In genomic region chr1:225435957-225436392, GRCh38 we compare ENCODE assay signal across 12 cellular contexts.
DNase-seq lines count a peak whose midpoint lies in the region; ATAC-seq lines count a peak whose summit lies in the region.
"Had no signal": no experiment of that assay in that cellular context is flagged by ENCODE, and none has a peak within 500 bp of the region (broad histone marks: within the 10 kb centered on the region; RNA-seq: fewer than 3 reads in every experiment).

No MANE protein-coding gene starts in this region.

- CTCF ChIA-PET in activated naive CD4-positive, alpha-beta T cell treated with anti-CD3 and anti-CD28 coated beads, Interleukin-2, amount 10 ng/mL, durations not matched to agents 7 days and 5 days (lab: Charles Lee), result no interaction called here

- H3K9me3 Mint-ChIP-seq in activated naive CD4-positive, alpha-beta T cell treated with anti-CD3 and anti-CD28 coated beads, Interleukin-2, amount 50 U/mL, for 24 hours, result no peaks in the 10 kb centered on the region
- H3K9me3 Mint-ChIP-seq in activated naive CD4-positive, alpha-beta T cell treated with anti-CD3 and anti-CD28 coated beads, Interleukin-2, amount 10 ng/mL, durations not matched to agents 7 days and 5 days, result peaks cover 7% of the 10 kb centered on the region
- H3K9me3 Mint-ChIP-seq in stimulated activated naive B cell treated with anti-CD40 and anti-IgM and Interleukin-4, amounts not matched to agents 10 μg/mL and 1 μg/mL and 100 μg/mL, for 72 hours, result no peaks in the 10 kb centered on the region
- H3K9me3 Mint-ChIP-seq: activated T-cell treated with anti-CD3 and anti-CD28 coated beads, Interleukin-2, amount 50 U/mL, for 24 hours had no signal

- H3K27me3 Mint-ChIP-seq in activated naive CD4-positive, alpha-beta T cell treated with anti-CD3 and anti-CD28 coated beads, Interleukin-2, amount 50 U/mL, for 24 hours, result no peaks in the 10 kb centered on the region
- H3K27me3 Mint-ChIP-seq in activated naive CD4-positive, alpha-beta T cell treated with anti-CD3 and anti-CD28 coated beads, Interleukin-2, amount 10 ng/mL, durations not matched to agents 7 days and 5 days, result peaks cover 25% of the 10 kb centered on the region
- H3K27me3 Mint-ChIP-seq in stimulated activated naive B cell treated with anti-CD40 and anti-IgM and Interleukin-4, amounts not matched to agents 10 μg/mL and 1 μg/mL and 100 μg/mL, for 72 hours, result no peaks in the 10 kb centered on the region
- H3K27me3 Mint-ChIP-seq: activated T-cell treated with anti-CD3 and anti-CD28 coated beads, Interleukin-2, amount 50 U/mL, for 24 hours had no signal

- DNase-seq in activated naive CD4-positive, alpha-beta T cell treated with anti-CD3 and anti-CD28 coated beads, Interleukin-2, amount 10 ng/mL, durations not matched to agents 7 days and 5 days, result no peak
- DNase-seq in stimulated activated naive B cell treated with anti-CD40 and anti-IgM and Interleukin-4, amounts not matched to agents 10 μg/mL and 1 μg/mL and 100 μg/mL, for 72 hours, result peak; percentile 35
- DNase-seq in SIG-M5 (lab: John Stamatoyannopoulos, UW), result no peak
- no peak for DNase-seq in activated T-cell treated with anti-CD3 and anti-CD28 coated beads, Interleukin-2, amount 50 U/mL, for 1 hour
- DNase-seq: activated T-cell treated with anti-CD3 and anti-CD28 coated beads, Interleukin-2, amount 50 U/mL, for 24 hours; stimulated activated CD4-positive, alpha-beta T cell treated with anti-CD3 and anti-CD28 coated beads, Interleukin-2, amount 100 ng/mL, for 24 hours; testis had no signal

- H3K4me1 Mint-ChIP-seq in activated naive CD4-positive, alpha-beta T cell treated with anti-CD3 and anti-CD28 coated beads, Interleukin-2, amount 50 U/mL, for 24 hours, result peaks cover 7% of the 10 kb centered on the region
- peaks cover 11% of the 10 kb centered on the region for H3K4me1 Mint-ChIP-seq in activated naive CD4-positive, alpha-beta T cell treated with anti-CD3 and anti-CD28 coated beads, Interleukin-2, amount 10 ng/mL, durations not matched to agents 7 days and 5 days
- peaks cover 25 to 51% of the 10 kb centered on the region in 2 donors for H3K4me1 Mint-ChIP-seq in stimulated activated naive B cell treated with anti-CD40 and anti-IgM and Interleukin-4, amounts not matched to agents 10 μg/mL and 1 μg/mL and 100 μg/mL, for 72 hours

- H3K27ac Mint-ChIP-seq in activated naive CD4-positive, alpha-beta T cell treated with anti-CD3 and anti-CD28 coated beads, Interleukin-2, amount 50 U/mL, for 24 hours, result peak overlapping the region; percentile 6
- no peak overlapping the region for H3K27ac Mint-ChIP-seq in activated naive CD4-positive, alpha-beta T cell treated with anti-CD3 and anti-CD28 coated beads, Interleukin-2, amount 10 ng/mL, durations not matched to agents 7 days and 5 days
- H3K27ac Mint-ChIP-seq in stimulated activated naive B cell treated with anti-CD40 and anti-IgM and Interleukin-4, amounts not matched to agents 10 μg/mL and 1 μg/mL and 100 μg/mL, for 72 hours, result peak overlapping the region; percentile 88

- no peaks in the 10 kb centered on the region for H3K36me3 Mint-ChIP-seq in activated naive CD4-positive, alpha-beta T cell treated with anti-CD3 and anti-CD28 coated beads, Interleukin-2, amount 50 U/mL, for 24 hours
- H3K36me3 Mint-ChIP-seq in activated naive CD4-positive, alpha-beta T cell treated with anti-CD3 and anti-CD28 coated beads, Interleukin-2, amount 10 ng/mL, durations not matched to agents 7 days and 5 days, result no peaks in the 10 kb centered on the region
- peaks cover 0 to 3% of the 10 kb centered on the region in 2 donors for H3K36me3 Mint-ChIP-seq in stimulated activated naive B cell treated with anti-CD40 and anti-IgM and Interleukin-4, amounts not matched to agents 10 μg/mL and 1 μg/mL and 100 μg/mL, for 72 hours

- H3K4me3 Mint-ChIP-seq in activated naive CD4-positive, alpha-beta T cell treated with anti-CD3 and anti-CD28 coated beads, Interleukin-2, amount 50 U/mL, for 24 hours, result no peak overlapping the region
- no peak overlapping the region for H3K4me3 Mint-ChIP-seq in activated naive CD4-positive, alpha-beta T cell treated with anti-CD3 and anti-CD28 coated beads, Interleukin-2, amount 10 ng/mL, durations not matched to agents 7 days and 5 days
- peak overlapping the region; percentile 49 to 75 for H3K4me3 Mint-ChIP-seq in stimulated activated naive B cell treated with anti-CD40 and anti-IgM and Interleukin-4, amounts not matched to agents 10 μg/mL and 1 μg/mL and 100 μg/mL, for 72 hours
- H3K4me3 Mint-ChIP-seq: activated T-cell treated with anti-CD3 and anti-CD28 coated beads, Interleukin-2, amount 50 U/mL, for 24 hours had no signal

- ATAC-seq in GM21786 (IDR thresholded peaks at IDR 0.05; ENCODE audit: unreplicated experiment) (peak; percentile 73), HG03442 (IDR thresholded peaks at IDR 0.05; ENCODE audit: unreplicated experiment) (peak; percentile 57), GM18858 (IDR thresholded peaks at IDR 0.05; ENCODE audit: unreplicated experiment) (no peak)
- ATAC-seq in stimulated activated naive B cell treated with anti-CD40 and anti-IgM and Interleukin-4, amounts not matched to agents 10 μg/mL and 1 μg/mL and 100 μg/mL, for 72 hours (replicated peaks), result peak; percentile 79 to 81
- ATAC-seq: HCT116 had no signal

Comparison
In these comparisons a context has a peak if more than half of its experiments do, and no peak if none do; other contexts are left out.
1. H3K4me3 Mint-ChIP-seq: peak in stimulated activated naive B cell treated with anti-CD40 and anti-IgM and Interleukin-4, amounts not matched to agents 10 μg/mL and 1 μg/mL and 100 μg/mL, for 72 hours (2 of 2); none in activated naive CD4-positive, alpha-beta T cell treated with anti-CD3 and anti-CD28 coated beads, Interleukin-2, amount 50 U/mL, for 24 hours (single experiment) and activated naive CD4-positive, alpha-beta T cell treated with anti-CD3 and anti-CD28 coated beads, Interleukin-2, amount 10 ng/mL, durations not matched to agents 7 days and 5 days (single experiment).